8 cellular contexts compared by ENCODE assay signal in the genomic region with DNA sequence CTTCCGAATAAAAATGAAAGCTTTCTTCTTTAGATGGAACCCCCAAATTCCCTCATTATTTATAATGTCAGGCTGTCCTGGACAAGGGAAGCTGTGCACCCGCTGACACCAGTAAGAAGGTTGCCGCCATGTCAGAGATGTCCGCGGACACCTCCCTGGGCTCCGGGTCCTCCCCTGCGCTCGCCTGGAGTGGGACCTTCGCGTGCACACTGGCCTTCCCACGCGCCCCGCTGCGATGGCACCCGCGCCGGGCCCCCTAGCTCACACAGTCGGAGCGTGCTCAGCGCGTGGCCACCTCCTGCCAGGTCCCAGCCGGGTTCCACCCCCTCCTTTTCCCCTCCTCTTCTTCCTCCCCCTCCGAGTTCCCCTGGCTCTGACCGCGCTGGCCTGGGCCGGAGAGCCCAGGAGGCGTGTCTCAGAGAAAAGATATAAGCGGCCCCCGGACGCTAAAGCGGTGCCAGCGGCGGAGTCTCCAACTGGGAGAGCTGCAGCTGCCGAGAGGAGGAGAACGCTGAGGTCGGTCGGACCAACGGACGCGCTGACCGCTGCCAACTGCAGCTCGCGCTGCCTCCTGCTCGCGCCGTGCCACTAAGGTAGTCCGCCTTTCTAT. TPM values are rescaled to one million over a fixed set of nuclear protein-coding genes. Genes with fewer than 3 reads are reported as not detected.
DNase-seq lines count a peak whose midpoint lies in the region; ATAC-seq, FAIRE-seq and TF ChIP-seq lines count a peak whose summit lies in the region.

A gene with protein sequence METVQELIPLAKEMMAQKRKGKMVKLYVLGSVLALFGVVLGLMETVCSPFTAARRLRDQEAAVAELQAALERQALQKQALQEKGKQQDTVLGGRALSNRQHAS (plus strand): TSS at position 456 of the 610 bp plus-strand sequence. CDS start 273 bp downstream, outside the sequence.

- H3K27ac ChIP-seq in A549 (peak within 1 kb of the TSS; percentile 31 to 42; a peak in 5 of 6 replicates), H1 (ENCODE audit: low read depth, low read length) (no peak within 1 kb of the TSS)

- H3K4me1 Mint-ChIP-seq in activated CD4-positive, alpha-beta T cell treated with anti-CD3 and anti-CD28 coated beads, Interleukin-2, amount 10 ng/mL, durations not matched to agents 24 days and 14 days, result peaks cover 75% of the 10 kb centered on the region
- peaks cover 40% of the 10 kb centered on the region for H3K4me1 Mint-ChIP-seq in stimulated activated memory B cell treated with anti-CD40 and anti-IgM and Interleukin-4, amounts not matched to agents 10 μg/mL and 1 μg/mL and 100 μg/mL, for 72 hours

- H3K4ac ChIP-seq in H1 (replicated peaks; ENCODE audit: insufficient read length, low read depth, low read length), result no peak within 1 kb of the TSS

- TF ChIP-seq EP300 in A549 (IDR thresholded peaks at IDR 0.05), result no peak
- no peak for TF ChIP-seq EP300 in H1 (IDR thresholded peaks at IDR 0.05; ENCODE audit: borderline replicate concordance in 1 of 2, low read depth in 2 of 2, low read length in 2 of 2)

- TF ChIP-seq POLR2A in A549 (IDR thresholded peaks at IDR 0.05; ENCODE audit: low read length), result 0 out of 2 replicates have a peak, but pooled peaks have one; percentile 24
- TF ChIP-seq POLR2A in H1 (IDR thresholded peaks at IDR 0.05; ENCODE audit: control extremely low read depth in 1 of 2, low read depth in 2 of 2, low read length in 2 of 2), result no peak

- intact Hi-C loops in activated CD4-positive, alpha-beta T cell treated with anti-CD3 and anti-CD28 coated beads, Interleukin-2, amount 10 ng/mL, durations not matched to agents 24 days and 14 days (cut with micrococcal nuclease), result loop anchor here (1.0 to 5.0 kb wide), 3 partner anchors 10 to 152 kb away; a partner anchor contains a TSS

- H2BK5ac ChIP-seq in H1 (ENCODE audit: low read depth, low read length), result peak within 1 kb of the TSS; percentile 45; the same call in 1 of the 2 replicates

- peak within 1 kb of the TSS; percentile 79 for H3K27ac Mint-ChIP-seq in activated CD4-positive, alpha-beta T cell treated with anti-CD3 and anti-CD28 coated beads, Interleukin-2, amount 10 ng/mL, durations not matched to agents 24 days and 14 days
- H3K27ac Mint-ChIP-seq in stimulated activated memory B cell treated with anti-CD40 and anti-IgM and Interleukin-4, amounts not matched to agents 10 μg/mL and 1 μg/mL and 100 μg/mL, for 72 hours, result peak within 1 kb of the TSS; percentile 51

- 48% methylated on average over 39 of the region's 47 CpGs for WGBS in A549 (ENCODE audit: missing lambda C conversion rate)
- WGBS in H1 (ENCODE audit: extremely low coverage in 1 of 2, insufficient coverage in 1 of 2, insufficient read length in 1 of 2, insufficient replicate concordance in 2 of 2, low coverage in 1 of 2, low lambda C conversion rate in 2 of 2, missing lambda C conversion rate in 1 of 2), 2 experiments, result 4% methylated on average over 37 of the region's 47 CpGs; no CpG with 5 or more reads in 1 of the 2 experiments

- H3K9me3 Mint-ChIP-seq in activated CD4-positive, alpha-beta T cell treated with anti-CD3 and anti-CD28 coated beads, Interleukin-2, amount 10 ng/mL, durations not matched to agents 24 days and 14 days, result peaks cover 5% of the 10 kb centered on the region
- H3K9me3 Mint-ChIP-seq in stimulated activated memory B cell treated with anti-CD40 and anti-IgM and Interleukin-4, amounts not matched to agents 10 μg/mL and 1 μg/mL and 100 μg/mL, for 72 hours, result peaks cover 4% of the 10 kb centered on the region

- peaks cover 18 to 46% (median 42%) of the 10 kb centered on the region in 4 experiments for H3K27me3 ChIP-seq in H1 (replicated peaks in 1 of 4; ENCODE audit: control insufficient read depth in 3 of 4, extremely low read depth in 1 of 4, insufficient read depth in 3 of 4, low read length in 3 of 4)

- peak within 1 kb of the TSS; percentile 69 for H2BK12ac ChIP-seq in H1 (ENCODE audit: low read depth, low read length)

- H3K4me3 Mint-ChIP-seq in activated CD4-positive, alpha-beta T cell treated with anti-CD3 and anti-CD28 coated beads, Interleukin-2, amount 10 ng/mL, durations not matched to agents 24 days and 14 days, result peak within 1 kb of the TSS; percentile 89
- H3K4me3 Mint-ChIP-seq in stimulated activated memory B cell treated with anti-CD40 and anti-IgM and Interleukin-4, amounts not matched to agents 10 μg/mL and 1 μg/mL and 100 μg/mL, for 72 hours, result peak within 1 kb of the TSS; percentile 72

- DNase-seq in A549 (ENCODE audit: low read depth in 1 of 2, low spot score in 1 of 2), result no peak
- DNase-seq in HuH-7 (ENCODE audit: low spot score), result peak; percentile 45
- peak; percentile 82 for DNase-seq in activated CD4-positive, alpha-beta T cell treated with anti-CD3 and anti-CD28 coated beads, Interleukin-2, amount 10 ng/mL, durations not matched to agents 24 days and 14 days
- DNase-seq in H1 (ENCODE audit: low read depth in 1 of 2, low spot score in 2 of 2), result peak in 1 of 2 experiments; percentile 71
- DNase-seq in lung microvascular endothelial cell (ENCODE audit: low read depth in 2 of 2), result peak; percentile 24 to 57
- no peak for DNase-seq in NCI-H1694 treated with DMSO at 0.1 percent for 48 hours (lab: John Stamatoyannopoulos, UW)

- peak within 1 kb of the TSS; percentile 62; the same call in 1 of the 2 replicates for H4K8ac ChIP-seq in H1 (ENCODE audit: extremely low read depth, insufficient read depth, low read length)

- no peak within 1 kb of the TSS for H3K14ac ChIP-seq in H1 (ENCODE audit: insufficient read length)

- no peak within 1 kb of the TSS for H3K23ac ChIP-seq in H1 (ENCODE audit: insufficient read length)

- peak; percentile 80 to 83 for ATAC-seq in A549
- ATAC-seq in stimulated activated memory B cell treated with anti-CD40 and anti-IgM and Interleukin-4, amounts not matched to agents 10 μg/mL and 1 μg/mL and 100 μg/mL, for 72 hours, result peak; percentile 17
- ATAC-seq in GM18520 (IDR thresholded peaks at IDR 0.05; ENCODE audit: unreplicated experiment), result no peak

- peak within 1 kb of the TSS; percentile 68 for H3K18ac ChIP-seq in H1 (ENCODE audit: extremely low read depth, low read length)

- peak within 1 kb of the TSS; percentile 41 for H3K4me3 ChIP-seq in A549
- H3K4me3 ChIP-seq in H1 (ENCODE audit: extremely low read depth in 1 of 4, insufficient read depth in 2 of 4, low read depth in 3 of 4, low read length in 4 of 4), result peak within 1 kb of the TSS; percentile 40 to 64 (median 56)

- H4K5ac ChIP-seq in H1 (ENCODE audit: insufficient read length, low read depth, low read length), result no peak within 1 kb of the TSS

- no peak within 1 kb of the TSS for H4K91ac ChIP-seq in H1 (replicated peaks; ENCODE audit: insufficient read length, low read length)

- H2BK20ac ChIP-seq in H1 (ENCODE audit: low read length), result 0 out of 2 replicates have a peak within 1 kb of the TSS, but pooled peaks have one; percentile 8

- TF ChIP-seq CTCF in A549 (IDR thresholded peaks at IDR 0.05) (no peak), H1 (IDR thresholded peaks at IDR 0.05; ENCODE audit: control extremely low read depth in 1 of 3, insufficient read depth in 1 of 3, low read depth in 1 of 3, low read length in 3 of 3) (no peak)

- H3K36me3 ChIP-seq in H1 (ENCODE audit: control insufficient read depth in 2 of 4, insufficient read depth in 4 of 4, low read length in 3 of 4), result no peaks in the 10 kb centered on the region

- H2BK120ac ChIP-seq in H1 (replicated peaks; ENCODE audit: low read depth, low read length), result no peak within 1 kb of the TSS

- no peaks in the 10 kb centered on the region for H3K79me1 ChIP-seq in H1 (ENCODE audit: low read depth, low read length)

- H3K27me3 Mint-ChIP-seq in activated CD4-positive, alpha-beta T cell treated with anti-CD3 and anti-CD28 coated beads, Interleukin-2, amount 10 ng/mL, durations not matched to agents 24 days and 14 days, result peaks cover 6% of the 10 kb centered on the region
- H3K27me3 Mint-ChIP-seq in stimulated activated memory B cell treated with anti-CD40 and anti-IgM and Interleukin-4, amounts not matched to agents 10 μg/mL and 1 μg/mL and 100 μg/mL, for 72 hours, result peaks cover 50% of the 10 kb centered on the region

- peak within 1 kb of the TSS; percentile 91 for H3K4me2 ChIP-seq in A549
- H3K4me2 ChIP-seq in H1 (ENCODE audit: insufficient read depth in 1 of 2, low read depth in 2 of 2, low read length in 2 of 2), result peak within 1 kb of the TSS; percentile 96 to 98

- FAIRE-seq in A549 (lab: Jason Lieb, UNC) (no peak), H1 (lab: Jason Lieb, UNC) (no peak)

- H4K20me1 ChIP-seq in H1 (replicated peaks in 1 of 2; ENCODE audit: control insufficient read depth in 1 of 2, insufficient read depth in 2 of 2, low read length in 2 of 2), result no peaks in the 10 kb centered on the region

- POLR2A ChIA-PET in A549 (lab: Yijun Ruan, JAX) (no interaction called here), H1 (lab: Charles Lee; ENCODE audit: partially characterized antibody) (interaction anchor here (0.7 to 3.2 kb wide), 9 partner anchors 9 to 94 kb away, joined by 3 to 10 read pairs (median 4); a partner anchor contains a TSS)

- peak within 1 kb of the TSS; percentile 67; the same call in 1 of the 2 replicates for H2AFZ ChIP-seq in H1 (ENCODE audit: low read length)

- H3K9ac ChIP-seq in H1 (replicated peaks in 1 of 4; ENCODE audit: extremely low read depth in 1 of 4, low read depth in 3 of 4, low read length in 3 of 4), result no peak within 1 kb of the TSS; a peak in 1 of 7 replicates

- CTCF ChIA-PET in A549 (lab: Yijun Ruan, JAX) (interaction anchor here (0.9 to 2.1 kb wide), 7 partner anchors 8 to 71 kb away, joined by 3 to 7 read pairs (median 3); no protein-coding TSS in a partner anchor), H1 (lab: Charles Lee; ENCODE audit: partially characterized antibody) (interaction anchor here (1.0 to 4.9 kb wide), 12 partner anchors 10 to 105 kb away, joined by 3 to 25 read pairs (median 5); no protein-coding TSS in a partner anchor)

- no peak within 1 kb of the TSS for H2AK5ac ChIP-seq in H1 (ENCODE audit: low read depth, low read length)

- TF ChIP-seq RAD21 in A549 (conservative IDR thresholded peaks at IDR 0.05 in 1 of 2, IDR thresholded peaks at IDR 0.05 in 1 of 2) (no peak), H1 (IDR thresholded peaks at IDR 0.05 in 1 of 2, conservative IDR thresholded peaks at IDR 0.05 in 1 of 2; ENCODE audit: low read depth in 2 of 2, low read length in 2 of 2) (no peak)

- no peaks in the 10 kb centered on the region for H3K79me2 ChIP-seq in H1 (ENCODE audit: control insufficient read depth in 1 of 2, insufficient read depth in 2 of 2, low read length in 2 of 2)

- no peaks in the 10 kb centered on the region for H3K9me3 ChIP-seq in A549
- no peaks in the 10 kb centered on the region for H3K9me3 ChIP-seq in H1 (ENCODE audit: insufficient read depth in 2 of 2, low read depth in 1 of 2, low read length in 1 of 2)

- peaks cover 17% of the 10 kb centered on the region; the same call in 2 of the 3 replicates for H3K4me1 ChIP-seq in A549
- H3K4me1 ChIP-seq in H1 (replicated peaks in 1 of 4; ENCODE audit: control insufficient read depth in 3 of 4, insufficient read depth in 4 of 4, low read length in 3 of 4), result peaks cover 0 to 4% (median 3%) of the 10 kb centered on the region in 4 experiments; a peak in 6 of 7 replicates

- no peak within 1 kb of the TSS for H3K56ac ChIP-seq in H1 (replicated peaks; ENCODE audit: insufficient read length, low read depth, low read length)

- H2BK15ac ChIP-seq in H1 (ENCODE audit: low read length), result peak within 1 kb of the TSS; percentile 4; the same call in 1 of the 2 replicates

- H3K23me2 ChIP-seq in H1 (ENCODE audit: low read depth, low read length), result peaks cover 10% of the 10 kb centered on the region

- H3K36me3 Mint-ChIP-seq in activated CD4-positive, alpha-beta T cell treated with anti-CD3 and anti-CD28 coated beads, Interleukin-2, amount 10 ng/mL, durations not matched to agents 24 days and 14 days (ENCODE audit: low read depth), result peaks cover 32% of the 10 kb centered on the region
- no peaks in the 10 kb centered on the region for H3K36me3 Mint-ChIP-seq in stimulated activated memory B cell treated with anti-CD40 and anti-IgM and Interleukin-4, amounts not matched to agents 10 μg/mL and 1 μg/mL and 100 μg/mL, for 72 hours

RNA-seq across cellular contexts. Expression of the gene that starts here (rescaled TPM):
- 1.0 and 1.1 TPM in 2 replicates for polyA plus RNA-seq in A549 (2011; rRNA removed)
- polyA plus RNA-seq in A549 (2012; cell fraction: cytosol; rRNA removed), result 1.6 TPM in 2 replicates
- 0.95 and 1.9 TPM in 2 replicates for polyA plus RNA-seq in A549 (2012; cell fraction: nucleus; rRNA removed)
- polyA plus RNA-seq in A549 (2017; fragmentation: RNase III; extraction: RNeasy Plus Mini Kit Qiagen cat#74134 plus additional on column Dnase treatment), result 2.5 to 3.3 TPM (median 3.0 TPM) in 3 replicates
- polyA minus RNA-seq in A549 (2011; rRNA and poly(A)+ RNA removed), result 0.54 TPM in 1 of 2 replicates, not detected in the other
- 449 and 477 TPM in 2 replicates for total RNA-seq in activated CD4-positive, alpha-beta T cell treated with anti-CD3 and anti-CD28 coated beads, Interleukin-2, amount 10 ng/mL, durations not matched to agents 24 days and 14 days
- total RNA-seq in H1 (2021; fragmentation: NEBNext Ultra II Directional; extraction: Animal tissue kit (Norgen Biotek cat#: 25700)), result 1.0 and 1.7 TPM in 2 replicates
- polyA plus RNA-seq in H1 (2011; rRNA removed), result 1.7 and 3.9 TPM in 2 replicates
- polyA plus RNA-seq in H1 (2011; cell fraction: cytosol; rRNA removed), result 5.0 TPM
- 1.9 TPM for polyA plus RNA-seq in H1 (2011; cell fraction: nucleus; rRNA removed)
- polyA plus RNA-seq in H1 (2012, experiment 1 of 2), result 1.0 to 2.7 TPM (median 1.7 TPM) in 4 replicates
- polyA plus RNA-seq in H1 (2012, experiment 2 of 2), result 1.2 TPM
- 0.63 TPM for polyA plus RNA-seq in H1 (2013, experiment 1 of 2)
- 1.1 TPM for polyA plus RNA-seq in H1 (2013, experiment 2 of 2)
- 0.76 TPM in 1 of 2 replicates, not detected in the other for polyA minus RNA-seq in H1 (2011; rRNA and poly(A)+ RNA removed)
- polyA minus RNA-seq in H1 (2011; cell fraction: cytosol; rRNA and poly(A)+ RNA removed), result 1.4 TPM
- polyA minus RNA-seq in H1 (2011; cell fraction: nucleus; rRNA and poly(A)+ RNA removed), result not detected
- total RNA-seq in lung microvascular endothelial cell, result 0.20 and 3.7 TPM in 2 replicates

Comparison
In these comparisons a context has a peak if more than half of its experiments do, and no peak if none do; other contexts are left out.
1. RNA of the gene that starts here (total RNA-seq): 449 to 477 TPM in activated CD4-positive, alpha-beta T cell treated with anti-CD3 and anti-CD28 coated beads, Interleukin-2, amount 10 ng/mL, durations not matched to agents 24 days and 14 days; 1.0 to 1.7 TPM in H1 and 0.20 to 3.7 TPM in lung microvascular endothelial cell; every median in the first group is over 10 times any median in the second.
2. DNase-seq: peak in HuH-7 (single experiment), activated CD4-positive, alpha-beta T cell treated with anti-CD3 and anti-CD28 coated beads, Interleukin-2, amount 10 ng/mL, durations not matched to agents 24 days and 14 days (single experiment) and lung microvascular endothelial cell (2 of 2); none in A549 (0 of 2) and NCI-H1694 treated with DMSO at 0.1 percent for 48 hours (single experiment).